Comparison of ENCODE assay signal across 8 cellular contexts in genomic region chr5:143229426-143229895, GRCh38.
DNase-seq lines count a peak whose midpoint lies in the region; ATAC-seq and TF ChIP-seq lines count a peak whose summit lies in the region.

No MANE protein-coding gene starts in this region.

- peak; percentile 62 for DNase-seq in OCI-LY7 (ENCODE audit: low spot score)
- DNase-seq in lower lobe of right lung: no peak
- DNase-seq in occipital lobe (lab: John Stamatoyannopoulos, UW): no peak
- DNase-seq in HuH-7.5 (ENCODE audit: low spot score): no peak
- no peak for DNase-seq in HPDE6-E6E7 (ENCODE audit: extremely low spot score)
- DNase-seq in NCI-H2081 treated with DMSO at 0.1 percent for 48 hours (lab: John Stamatoyannopoulos, UW): no peak

- TF ChIP-seq CTCF in OCI-LY7 (conservative IDR thresholded peaks at IDR 0.05; ENCODE audit: low read length) (no peak), lower lobe of right lung (IDR thresholded peaks at IDR 0.05) (no peak)

- H3K79me2 ChIP-seq in OCI-LY7 (ENCODE audit: insufficient read depth, low read depth, low read length): no peaks in the 10 kb centered on the region

- no TSS peak for BruUV-seq in OCI-LY7 (replicated peaks; lab: Mats Ljungman, UMichigan)

- intact Hi-C loops in OCI-LY7 (cut with micrococcal nuclease; ENCODE audit: unreplicated experiment) (loop anchor here (5.0 kb wide), 1 partner anchor 173 kb away; the partner anchor contains the start of gene NR3C1), lower lobe of right lung (cut with DNase I) (no loop called here)

- H2AFZ ChIP-seq in OCI-LY7 (ENCODE audit: low read length): peak overlapping the region; percentile 92; the same call in 1 of the 2 replicates

- H3K4me2 ChIP-seq in OCI-LY7 (ENCODE audit: low read length): peak overlapping the region; percentile 76

- no peaks in the 10 kb centered on the region for H3K9me2 ChIP-seq in OCI-LY7 (ENCODE audit: insufficient read depth, low read length)

- H3K36me3 ChIP-seq in OCI-LY7 (ENCODE audit: insufficient read depth, low read length) (no peaks in the 10 kb centered on the region), lower lobe of right lung (no peaks in the 10 kb centered on the region)

- ATAC-seq in GM18861 (IDR thresholded peaks at IDR 0.05; ENCODE audit: unreplicated experiment) (peak; percentile 26), HG02588 (IDR thresholded peaks at IDR 0.05; ENCODE audit: unreplicated experiment) (peak; percentile 44), lower lobe of right lung (peak; percentile 8 to 13)

- no peaks in the 10 kb centered on the region for H4K20me1 ChIP-seq in OCI-LY7 (ENCODE audit: insufficient read depth, low read length)

- no peaks in the 10 kb centered on the region for H3K27me3 ChIP-seq in lower lobe of right lung (ENCODE audit: low read depth)

- H3K4me3 ChIP-seq in OCI-LY7 (ENCODE audit: low read depth, low read length, poor library complexity, severe bottlenecking) (peak overlapping the region; percentile 31), lower lobe of right lung (no peak overlapping the region)

- H3K9me3 ChIP-seq in OCI-LY7 (ENCODE audit: low read length): no peaks in the 10 kb centered on the region
- H3K9me3 ChIP-seq in lower lobe of right lung: no peaks in the 10 kb centered on the region

- H3K27ac ChIP-seq in OCI-LY7 (ENCODE audit: low read depth, low read length, poor library complexity, severe bottlenecking): peak overlapping the region; percentile 70
- H3K27ac ChIP-seq in lower lobe of right lung: peak overlapping the region; percentile 37

- peaks cover 22% of the 10 kb centered on the region for H3K4me1 ChIP-seq in OCI-LY7 (ENCODE audit: insufficient read depth, low read length, poor library complexity, severe bottlenecking)
- H3K4me1 ChIP-seq in lower lobe of right lung: peaks cover 14% of the 10 kb centered on the region

- POLR2A ChIA-PET in OCI-LY7 (lab: Charles Lee): interaction anchor here (0.6 to 1.8 kb wide), 4 partner anchors 9 to 175 kb away, joined by 3 to 9 read pairs (median 3); partner anchors contain the start of gene NR3C1

- CTCF ChIA-PET in OCI-LY7 (lab: Charles Lee; ENCODE audit: unreplicated experiment): interaction anchor here (0.7 to 1.1 kb wide), 3 partner anchors 10 to 270 kb away, joined by 3 to 5 read pairs (median 4); no protein-coding TSS in a partner anchor
